ENCODE assay signal across 26 cellular contexts in genomic region chr17:61793565-61793964, GRCh38.
"Had no signal": no experiment of that assay in that cellular context is flagged by ENCODE, and none has a peak within 500 bp of the region (broad histone marks: within the 10 kb centered on the region; RNA-seq: fewer than 3 reads in every experiment).

No MANE protein-coding gene starts in this region.

- DNase-seq: naive thymus-derived CD4-positive, alpha-beta T cell; natural killer cell; occipital lobe; ovary; posterior cingulate gyrus; psoas muscle; right cardiac atrium; right lobe of liver; sigmoid colon; small intestine; stimulated activated CD4-positive, alpha-beta T cell treated with anti-CD3 and anti-CD28 coated beads, Interleukin-15, amount 100 ng/mL, for 24 hours; stimulated activated CD4-positive, alpha-beta T cell treated with anti-CD3 and anti-CD28 coated beads, Interleukin-4, amount 100 ng/mL, for 1 hour; stimulated activated CD4-positive, alpha-beta T cell treated with anti-CD3 and anti-CD28 coated beads, Interleukin-4, amount 100 ng/mL, for 4 hours; stimulated activated CD8-positive, alpha-beta memory T cell treated with anti-CD3 and anti-CD28 coated beads, Interleukin-4, amount 100 ng/mL, for 48 hours; stimulated activated naive CD4-positive, alpha-beta T cell; stimulated activated naive CD8-positive, alpha-beta T cell treated with anti-CD3 and anti-CD28 coated beads, Interleukin-15, amount 100 ng/mL, for 72 hours; stimulated activated naive CD8-positive, alpha-beta T cell treated with anti-CD3 and anti-CD28 coated beads, Interleukin-15, Interleukin-2, amounts not matched to agents 100 U/mL and 50 U/mL, for 24 hours; thyroid gland; trophoblast cell; upper lobe of left lung; uterus had no signal

- H3K4me2 ChIP-seq: neural progenitor cell had no signal

- H2AFZ ChIP-seq: neural progenitor cell, parathyroid adenoma had no signal

- H3K27me3 ChIP-seq: neural progenitor cell, ovary, right lobe of liver, sigmoid colon, thyroid gland, tibial nerve, upper lobe of left lung, uterus had no signal

- H3K4me3 ChIP-seq: neural progenitor cell, ovary, psoas muscle, right lobe of liver, sigmoid colon, thoracic aorta, thyroid gland, tibial nerve, upper lobe of left lung, uterus had no signal

- H3K79me2 ChIP-seq: parathyroid adenoma had no signal

- FAIRE-seq: small intestine had no signal

- H3K9me3 ChIP-seq: ovary, psoas muscle, right lobe of liver, sigmoid colon, thoracic aorta, thyroid gland, tibial nerve, upper lobe of left lung, uterus had no signal

- H3K36me3 ChIP-seq: ovary, right lobe of liver, sigmoid colon, thoracic aorta, thyroid gland, tibial nerve, upper lobe of left lung, uterus had no signal

- H3K9ac ChIP-seq: neural progenitor cell, parathyroid adenoma had no signal

- H3K4me1 ChIP-seq: neural progenitor cell, parathyroid adenoma, psoas muscle, right lobe of liver, sigmoid colon, thyroid gland, tibial nerve, upper lobe of left lung, uterus had no signal

- ATAC-seq: naive thymus-derived CD4-positive, alpha-beta T cell; natural killer cell; psoas muscle; right cardiac atrium; right lobe of liver; stimulated activated memory B cell treated with anti-CD40 and anti-IgM and Interleukin-4, amounts not matched to agents 10 μg/mL and 1 μg/mL and 100 μg/mL, for 72 hours; stimulated activated naive CD8-positive, alpha-beta T cell treated with anti-CD3 and anti-CD28 coated beads, Interleukin-15, amount 100 ng/mL, for 72 hours; stimulated activated naive CD8-positive, alpha-beta T cell treated with anti-CD3 and anti-CD28 coated beads, Interleukin-15, Interleukin-2, amounts not matched to agents 100 U/mL and 50 U/mL, for 24 hours had no signal

- H3K27ac ChIP-seq: neural progenitor cell, ovary, parathyroid adenoma, psoas muscle, right lobe of liver, sigmoid colon, thoracic aorta, thyroid gland, tibial nerve, upper lobe of left lung, uterus had no signal
